Comparison of ENCODE assay signal across 11 cellular contexts in genomic region chr14:93787465-93788306, GRCh38. TPM values are rescaled to one million over a fixed set of nuclear protein-coding genes. Genes with fewer than 3 reads are reported as not detected.
A peak's percentile ranks its signal among the peaks of the same experiment; 100 is the strongest.
DNase-seq lines count a peak whose midpoint lies in the region; ATAC-seq and TF ChIP-seq lines count a peak whose summit lies in the region.
"Had no signal": no experiment of that assay in that cellular context is flagged by ENCODE, and none has a peak within 500 bp of the region (broad histone marks: within the 10 kb centered on the region; RNA-seq: fewer than 3 reads in every experiment).

No MANE protein-coding gene starts in this region.

- H3K4me3 ChIP-seq in GM23338: peak overlapping the region; percentile 86
- H3K4me3 ChIP-seq: PC-9 had no signal

- intact Hi-C loops in MCF 10A (cut with micrococcal nuclease): loop anchor here (10.0 kb wide), 1 partner anchor 107 kb away; no protein-coding TSS in a partner anchor

- POLR2A ChIA-PET in MCF 10A (lab: Yijun Ruan, JAX): no interaction called here

- peak; percentile 79 for ATAC-seq in GM23338

- peaks cover 7% of the 10 kb centered on the region; the same call in 1 of the 2 replicates for H3F3A ChIP-seq in GM23338 (replicated peaks; ENCODE audit: low read depth)

- no peaks in the 10 kb centered on the region for H3K36me3 ChIP-seq in GM23338 (ENCODE audit: insufficient read depth)

- H3K27me3 Mint-ChIP-seq in GM23338 (ENCODE audit: insufficient read depth, low read depth, poor library complexity): peaks cover 40% of the 10 kb centered on the region
- no peaks in the 10 kb centered on the region for H3K27me3 Mint-ChIP-seq in MCF 10A (ENCODE audit: insufficient read depth, unreplicated experiment)

- H3K4me3 Mint-ChIP-seq in GM23338 (peak overlapping the region; percentile 82), MCF 10A (ENCODE audit: unreplicated experiment) (peak overlapping the region; percentile 56)
- H3K4me3 Mint-ChIP-seq: stimulated activated naive CD8-positive, alpha-beta T cell treated with anti-CD3 and anti-CD28 coated beads, Interleukin-15, Interleukin-2, amounts not matched to agents 100 ng/mL and 50 ng/mL, for 24 hours had no signal

- H3K79me2 ChIP-seq in GM23338 (replicated peaks; ENCODE audit: insufficient read depth): no peaks in the 10 kb centered on the region

- no peaks in the 10 kb centered on the region; the same call in 1 of the 2 replicates for H4K20me1 ChIP-seq in GM23338 (replicated peaks; ENCODE audit: insufficient read depth)

- no TSS peak for BruUV-seq in MCF 10A (replicated peaks; lab: Mats Ljungman, UMichigan)

- H3K27ac ChIP-seq in GM23338 (ENCODE audit: low read depth): no peak overlapping the region
- H3K27ac ChIP-seq: PC-9 had no signal

- peaks cover 9% of the 10 kb centered on the region for H3K4me1 ChIP-seq in GM23338 (ENCODE audit: insufficient read depth)

- H3K4me1 Mint-ChIP-seq in GM23338: peaks cover 14% of the 10 kb centered on the region
- H3K4me1 Mint-ChIP-seq in MCF 10A (ENCODE audit: insufficient read depth, unreplicated experiment): no peaks in the 10 kb centered on the region

- H3K27ac Mint-ChIP-seq in GM23338: no peak overlapping the region
- no peak overlapping the region for H3K27ac Mint-ChIP-seq in MCF 10A (ENCODE audit: low read depth, unreplicated experiment)
- H3K27ac Mint-ChIP-seq: stimulated activated naive CD8-positive, alpha-beta T cell treated with anti-CD3 and anti-CD28 coated beads, Interleukin-15, Interleukin-2, amounts not matched to agents 100 ng/mL and 50 ng/mL, for 24 hours had no signal

- H3K27me3 ChIP-seq in GM23338 (ENCODE audit: insufficient read depth): peaks cover 33% of the 10 kb centered on the region

- DNase-seq in GM23338 (ENCODE audit: low spot score) (peak; percentile 83), MCF 10A (ENCODE audit: unreplicated experiment) (no peak), iPS-NIHi11 (ENCODE audit: low spot score) (peak; percentile 72), retina (peak; percentile 64), hepatic stellate cell (ENCODE audit: low spot score) (no peak), NOMO-1 treated with DMSO at 0.1 percent for 48 hours (lab: John Stamatoyannopoulos, UW; ENCODE audit: unreplicated experiment) (no peak), T-helper 2 cell (no peak)
- DNase-seq in activated naive CD4-positive, alpha-beta T cell treated with anti-CD3 and anti-CD28 coated beads, Interleukin-2, amount 50 U/mL, for 16 hours: no peak
- DNase-seq: activated effector memory CD4-positive, alpha-beta T cell treated with Interleukin-2 at 50 U/mL for 16 hours; PC-9 had no signal

- CTCF ChIA-PET in MCF 10A (lab: Yijun Ruan, JAX): interaction anchor here (1.6 kb wide), 1 partner anchor 15 kb away, joined by 4 read pairs; no protein-coding TSS in a partner anchor

- H3K36me3 Mint-ChIP-seq in GM23338 (ENCODE audit: low read depth): no peaks in the 10 kb centered on the region
- H3K36me3 Mint-ChIP-seq in MCF 10A (ENCODE audit: insufficient read depth, unreplicated experiment): peaks cover 5% of the 10 kb centered on the region

- peak overlapping the region; percentile 95 for H3K4me2 ChIP-seq in GM23338
- H3K4me2 ChIP-seq: PC-9 had no signal

- H3K9me2 ChIP-seq in GM23338 (ENCODE audit: insufficient read depth): no peaks in the 10 kb centered on the region

- peak overlapping the region; percentile 94 for H2AFZ ChIP-seq in GM23338
- H2AFZ ChIP-seq: PC-9 had no signal

- TF ChIP-seq CTCF in GM23338 (conservative IDR thresholded peaks at IDR 0.05; ENCODE audit: low read depth in 2 of 2) (0 out of 4 replicates have a peak, but pooled peaks of 1 of the 2 experiments have one; percentile 1), MCF 10A (IDR thresholded peaks at IDR 0.05; ENCODE audit: unreplicated experiment) (no peak)

- H3K9me3 Mint-ChIP-seq in GM23338: peaks cover 3% of the 10 kb centered on the region; the same call in 1 of the 3 replicates
- H3K9me3 Mint-ChIP-seq in MCF 10A (ENCODE audit: unreplicated experiment): no peaks in the 10 kb centered on the region
- H3K9me3 Mint-ChIP-seq: stimulated activated naive CD8-positive, alpha-beta T cell treated with anti-CD3 and anti-CD28 coated beads, Interleukin-15, Interleukin-2, amounts not matched to agents 100 ng/mL and 50 ng/mL, for 24 hours had no signal

TF ChIP-seq in GM23338, 12 proteins besides CTCF, POLR2A, EP300 and RAD21:
- TF ChIP-seq EZH2 (IDR thresholded peaks at IDR 0.05; ENCODE audit: low read depth, unreplicated experiment) (peak; percentile 40), STAT1 (IDR thresholded peaks at IDR 0.05; ENCODE audit: unreplicated experiment) (no peak)

RNA-seq across cellular contexts. Expression of gene PRIMA1, which starts 0.6 kb away (rescaled TPM):
- total RNA-seq in GM23338 (2014; rRNA removed; shearing (Covaris generic)): 3.3 and 3.5 TPM in 2 replicates
- 1.2 and 2.1 TPM in 2 replicates for polyA plus RNA-seq in GM23338 (2016; fragmentation: Nextera tagmentation; extraction: Ambion mirVana)
- total RNA-seq in MCF 10A (2022): 0.07 TPM in 1 of 2 replicates, not detected in the other
- total RNA-seq: PC-9 had no signal

Comparison
In these comparisons a context has a peak if more than half of its experiments do, and no peak if none do; other contexts are left out.
1. DNase-seq: peak in GM23338 (single experiment), iPS-NIHi11 (single experiment) and retina (single experiment); none in MCF 10A (single experiment), hepatic stellate cell (single experiment), NOMO-1 treated with DMSO at 0.1 percent for 48 hours (single experiment), activated naive CD4-positive, alpha-beta T cell treated with anti-CD3 and anti-CD28 coated beads, Interleukin-2, amount 50 U/mL, for 16 hours (single experiment) and T-helper 2 cell (0 of 5).